8 cellular contexts compared by ENCODE assay signal in the genomic region with DNA sequence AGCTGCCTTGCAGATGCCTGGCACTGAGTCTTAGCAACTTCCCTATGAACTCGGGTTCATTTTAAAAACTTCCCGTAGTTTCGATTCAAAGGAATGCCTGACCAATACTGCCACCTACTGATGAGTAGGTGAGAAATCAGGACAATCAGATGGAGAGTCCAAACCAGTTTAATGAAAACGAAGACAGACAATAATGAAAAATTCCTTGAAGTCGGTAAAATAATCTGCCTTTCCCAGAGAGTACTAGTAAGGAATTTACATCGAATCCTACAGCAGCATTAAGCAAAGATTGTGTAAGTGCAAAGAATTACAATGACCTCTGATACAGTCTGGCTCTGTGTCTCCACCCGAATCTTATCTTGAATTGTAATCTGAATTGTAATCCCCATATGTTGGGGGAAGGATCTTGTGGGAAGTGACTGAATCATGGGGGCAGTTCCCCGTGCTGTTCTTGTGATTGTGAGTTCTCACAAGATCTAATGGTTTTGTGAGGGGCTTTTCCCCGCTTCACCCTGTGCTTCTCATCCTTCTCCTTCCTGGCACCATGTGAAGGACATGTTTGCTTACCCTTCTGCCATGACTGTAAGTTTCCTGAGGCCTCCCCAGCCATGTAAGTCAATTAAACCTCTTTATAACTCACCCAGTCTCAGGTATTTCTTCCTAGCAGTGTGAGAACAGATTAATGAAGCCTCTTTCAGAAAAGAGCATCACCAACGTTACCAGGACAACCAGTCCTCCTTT.
DNase-seq lines count a peak whose midpoint lies in the region; ATAC-seq, FAIRE-seq and TF ChIP-seq lines count a peak whose summit lies in the region.

No MANE protein-coding gene starts in this region.

- peak overlapping the region; percentile 49 for H3K4me3 Mint-ChIP-seq in osteocyte (ENCODE audit: unreplicated experiment)

- peak overlapping the region; percentile 43 for H3K27ac Mint-ChIP-seq in osteocyte (ENCODE audit: unreplicated experiment)

- no peak for DNase-seq in DND-41
- DNase-seq in foreskin fibroblast, result peak; percentile 53 to 76
- DNase-seq in osteocyte (ENCODE audit: extremely low spot score, unreplicated experiment), result no peak
- no peak for DNase-seq in NK-92 treated with Interleukin-12 subunit alpha and Interleukin-12 subunit beta, amount 100 ng/mL, for 24 hours (lab: John Stamatoyannopoulos, UW)

- FAIRE-seq in TTC549 (lab: Jason Lieb, UNC), result peak; percentile 9

- no peak overlapping the region for H2AFZ ChIP-seq in DND-41 (ENCODE audit: low read depth, low read length)

- peaks cover 8% of the 10 kb centered on the region for H3K9me3 Mint-ChIP-seq in osteocyte (ENCODE audit: unreplicated experiment)

- H3K36me3 Mint-ChIP-seq in osteocyte (ENCODE audit: unreplicated experiment), result peaks cover 22% of the 10 kb centered on the region

- ATAC-seq in DND-41 (ENCODE audit: insufficient read depth, low read depth) (peak; percentile 29; the same call in 1 of the 3 replicates), GM19328 (IDR thresholded peaks at IDR 0.05; ENCODE audit: unreplicated experiment) (no peak), GM21423 (IDR thresholded peaks at IDR 0.05; ENCODE audit: unreplicated experiment) (no peak)

- no peak overlapping the region for H3K4me2 ChIP-seq in DND-41 (ENCODE audit: insufficient read depth, low read length)

- no peak overlapping the region for H3K9ac ChIP-seq in DND-41 (ENCODE audit: low read depth, low read length)

- no peak overlapping the region for H3K27ac ChIP-seq in DND-41 (ENCODE audit: low read length)

- H3K4me1 Mint-ChIP-seq in osteocyte (ENCODE audit: unreplicated experiment), result peaks cover 3% of the 10 kb centered on the region

- no peaks in the 10 kb centered on the region for H3K27me3 ChIP-seq in DND-41 (ENCODE audit: insufficient read depth, low read length, poor library complexity)

- H3K4me1 ChIP-seq in DND-41 (ENCODE audit: insufficient read depth, low read length), result no peaks in the 10 kb centered on the region

- H3K4me3 ChIP-seq in DND-41 (ENCODE audit: low read depth in 1 of 2, low read length in 2 of 2) (no peak overlapping the region), foreskin fibroblast (ENCODE audit: low read depth in 1 of 2, low read length in 2 of 2) (peak overlapping the region in 1 of 2 donors; percentile 31)

- no peaks in the 10 kb centered on the region for H3K36me3 ChIP-seq in DND-41 (ENCODE audit: insufficient read depth, low read length)

- H4K20me1 ChIP-seq in DND-41 (ENCODE audit: insufficient read depth, low read length), result no peaks in the 10 kb centered on the region

- no peaks in the 10 kb centered on the region for H3K27me3 Mint-ChIP-seq in osteocyte (ENCODE audit: unreplicated experiment)

- TF ChIP-seq CTCF in DND-41 (IDR thresholded peaks at IDR 0.05; ENCODE audit: borderline replicate concordance, extremely low read depth, low read length, poor library complexity, severe bottlenecking), result peak; percentile 73
- TF ChIP-seq CTCF in LNCAP (IDR thresholded peaks at IDR 0.05), result peak; percentile 76
- peak; percentile 73 for TF ChIP-seq CTCF in foreskin fibroblast (IDR thresholded peaks at IDR 0.05; ENCODE audit: low read depth, low read length)
- peak; percentile 87 for TF ChIP-seq CTCF in osteocyte (IDR thresholded peaks at IDR 0.05)

- no peaks in the 10 kb centered on the region for H3K79me2 ChIP-seq in DND-41 (ENCODE audit: insufficient read depth, low read length)

- no peaks in the 10 kb centered on the region for H3K9me3 ChIP-seq in DND-41 (ENCODE audit: insufficient read depth, low read length, severe bottlenecking)

Comparison
In these comparisons a context has a peak if more than half of its experiments do, and no peak if none do; other contexts are left out.
1. DNase-seq: peak in foreskin fibroblast (2 of 2); none in DND-41 (single experiment), osteocyte (single experiment) and NK-92 treated with Interleukin-12 subunit alpha and Interleukin-12 subunit beta, amount 100 ng/mL, for 24 hours (single experiment).
2. Peak in every context shown above with its lines, with median percentiles within 50 percentile points of each other: CTCF ChIP-seq.